In genomic region chr6:111777357-111777756, GRCh38 we compare ENCODE assay signal across 12 cellular contexts.
DNase-seq lines count a peak whose midpoint lies in the region; ATAC-seq and TF ChIP-seq lines count a peak whose summit lies in the region.
"Had no signal": no experiment of that assay in that cellular context is flagged by ENCODE, and none has a peak within 500 bp of the region (broad histone marks: within the 10 kb centered on the region; RNA-seq: fewer than 3 reads in every experiment).

No MANE protein-coding gene starts in this region.

- H3K27me3 ChIP-seq in vagina, result no peaks in the 10 kb centered on the region
- H3K27me3 ChIP-seq in HAP-1 (ENCODE audit: low read depth), result no peaks in the 10 kb centered on the region

- TF ChIP-seq CTCF in fibroblast of villous mesenchyme (IDR thresholded peaks at IDR 0.05; ENCODE audit: insufficient read depth, low read depth, low read length) (peak; percentile 32), vagina (IDR thresholded peaks at IDR 0.05) (no peak)

- no peak for TF ChIP-seq POLR2A in vagina (IDR thresholded peaks at IDR 0.05)

- H3K27ac ChIP-seq in vagina, result peak overlapping the region; percentile 62

- DNase-seq in Right ventricle myocardium superior, result no peak
- no peak for DNase-seq in cardiac septum (ENCODE audit: low spot score)
- DNase-seq in SK-N-DZ (ENCODE audit: low spot score), result peak; percentile 51
- DNase-seq in fibroblast of villous mesenchyme (ENCODE audit: low read depth), result peak; percentile 45
- peak in 1 of 2 donors; percentile 6 for DNase-seq in vagina (ENCODE audit: extremely low spot score in 2 of 2)
- no peak for DNase-seq in kidney tubule cell (ENCODE audit: low spot score)
- DNase-seq in HAP-1 (ENCODE audit: low spot score in 2 of 2), result no peak
- DNase-seq: COR-L47, cortex of kidney, NCI-H2081, right cardiac atrium had no signal

- H3K4me1 ChIP-seq in vagina (peaks cover 53% of the 10 kb centered on the region), HAP-1 (no peaks in the 10 kb centered on the region; the same call in 1 of the 2 replicates)

- in situ Hi-C loops in HAP-1 (cut with MboI; ENCODE audit: low sequenced_read_pairs), result no loop called here

- H3K4me3 ChIP-seq in fibroblast of villous mesenchyme (ENCODE audit: low read depth, low read length), result no peak overlapping the region
- no peak overlapping the region for H3K4me3 ChIP-seq in vagina
- no peak overlapping the region for H3K4me3 ChIP-seq in HAP-1

- H3K9me3 ChIP-seq in vagina (no peaks in the 10 kb centered on the region), HAP-1 (no peaks in the 10 kb centered on the region)

- intact Hi-C loops in Right ventricle myocardium superior (cut with DNase I) (no loop called here), cardiac septum (cut with DNase I) (loop anchor here (5.0 kb wide), 1 partner anchor 65 kb away; no protein-coding TSS in a partner anchor), vagina (cut with DNase I) (no loop called here)

- ATAC-seq in Right ventricle myocardium superior (ENCODE audit: poor library complexity) (peak; percentile 32), HG03354 (IDR thresholded peaks at IDR 0.05; ENCODE audit: poor library complexity, severe bottlenecking, unreplicated experiment) (no peak)

- H3K36me3 ChIP-seq in vagina, result no peaks in the 10 kb centered on the region
- H3K36me3 ChIP-seq in HAP-1 (replicated peaks), result no peaks in the 10 kb centered on the region

Comparison
In these comparisons a context has a peak if more than half of its experiments do, and no peak if none do; other contexts are left out.
1. DNase-seq: peak in SK-N-DZ (single experiment) and fibroblast of villous mesenchyme (single experiment); none in Right ventricle myocardium superior (single experiment), cardiac septum (single experiment), kidney tubule cell (single experiment) and HAP-1 (0 of 2).